ENCODE assay signal across 21 cellular contexts in genomic region chr11:74474316-74474715, GRCh38.
"Had no signal": no experiment of that assay in that cellular context is flagged by ENCODE, and none has a peak within 500 bp of the region (broad histone marks: within the 10 kb centered on the region; RNA-seq: fewer than 3 reads in every experiment).

No MANE protein-coding gene starts in this region.

- H3K27ac ChIP-seq: esophagus squamous epithelium, gastrocnemius medialis, lower lobe of right lung had no signal

- H3K9me3 Mint-ChIP-seq: activated B cell treated with CpG ODN at 0.5 μM for 24 hours; activated naive CD4-positive, alpha-beta T cell treated with anti-CD3 and anti-CD28 coated beads, Interleukin-2, amount 50 U/mL, for 24 hours; central memory CD8-positive, alpha-beta T cell; endodermal cell; nephron progenitor cell had no signal

- ATAC-seq: gastrocnemius medialis, mucosa of descending colon, T-helper 17 cell had no signal

- H3K4me3 ChIP-seq: coronary artery, esophagus squamous epithelium, gastrocnemius medialis, heart left ventricle, lower lobe of right lung, mucosa of descending colon, spleen had no signal

- H3K27me3 ChIP-seq: gastrocnemius medialis, heart left ventricle had no signal

- H3K4me3 Mint-ChIP-seq: activated B cell treated with CpG ODN at 0.5 μM for 24 hours; activated naive CD4-positive, alpha-beta T cell treated with anti-CD3 and anti-CD28 coated beads, Interleukin-2, amount 50 U/mL, for 24 hours; central memory CD8-positive, alpha-beta T cell; endodermal cell; nephron progenitor cell; T-helper 17 cell had no signal

- H3K4me1 ChIP-seq: esophagus squamous epithelium, gastrocnemius medialis, lower lobe of right lung had no signal

- H3K4me1 Mint-ChIP-seq: activated B cell treated with CpG ODN at 0.5 μM for 24 hours; activated naive CD4-positive, alpha-beta T cell treated with anti-CD3 and anti-CD28 coated beads, Interleukin-2, amount 50 U/mL, for 24 hours; central memory CD8-positive, alpha-beta T cell had no signal

- H3K36me3 ChIP-seq: esophagus squamous epithelium, gastrocnemius medialis, heart left ventricle, lower lobe of right lung, spleen had no signal

- H3K36me3 Mint-ChIP-seq: activated naive CD4-positive, alpha-beta T cell treated with anti-CD3 and anti-CD28 coated beads, Interleukin-2, amount 50 U/mL, for 24 hours had no signal

- H3K27ac Mint-ChIP-seq: activated B cell treated with CpG ODN at 0.5 μM for 24 hours; activated naive CD4-positive, alpha-beta T cell treated with anti-CD3 and anti-CD28 coated beads, Interleukin-2, amount 50 U/mL, for 24 hours; endodermal cell; nephron progenitor cell; T-helper 17 cell had no signal

- DNase-seq: activated B cell treated with CpG ODN at 0.5 μM for 24 hours; activated CD4-positive, alpha-beta T cell treated with anti-CD3 and anti-CD28 coated beads for 4 hours; activated CD4-positive, alpha-beta T cell treated with anti-CD3 and anti-CD28 coated beads, Interleukin-2, amount 50 U/mL, for 48 hours; activated gamma-delta T cell treated with Interleukin-2 at 50 U/mL for 16 hours; endodermal cell; esophagus squamous epithelium; gastrocnemius medialis; heart left ventricle; lower lobe of right lung; mesendoderm; mucosa of descending colon; nephron progenitor cell; retina; spleen; stimulated activated CD4-positive, alpha-beta T cell treated with anti-CD3 and anti-CD28 coated beads, Interleukin-4, amount 100 ng/mL, for 1 hour; stimulated activated naive CD4-positive, alpha-beta T cell; SW 1271; T-helper 17 cell had no signal

- H3K9me3 ChIP-seq: esophagus squamous epithelium, gastrocnemius medialis, heart left ventricle, lower lobe of right lung, mucosa of descending colon, spleen had no signal
